In genomic region chr3:114308377-114308776, GRCh38 we compare ENCODE assay signal across 1 cellular context.
TF ChIP-seq lines count a peak whose summit lies in the region.

No MANE protein-coding gene starts in this region.

TF ChIP-seq in GM12878, 131 proteins besides CTCF, POLR2A, EP300 and RAD21 (continued from another document):
- TF ChIP-seq PRDM15 (CRISPR knock-in tag; IDR thresholded peaks at IDR 0.05) (no peak), MYC (IDR thresholded peaks at IDR 0.05; ENCODE audit: insufficient read depth, insufficient read length, insufficient replicate concordance, low read length, severe bottlenecking) (no peak), SKIL (IDR thresholded peaks at IDR 0.05; ENCODE audit: low read depth, poor library complexity, severe bottlenecking) (no peak), ETV6 (conservative IDR thresholded peaks at IDR 0.05 in 1 of 2, IDR thresholded peaks at IDR 0.05 in 1 of 2; ENCODE audit: borderline replicate concordance in 1 of 2, low read depth in 1 of 2) (no peak), ELK1 (IDR thresholded peaks at IDR 0.05; ENCODE audit: low read depth, low read length) (no peak), IRF5 (IDR thresholded peaks at IDR 0.05; ENCODE audit: borderline replicate concordance) (no peak), CEBPZ (IDR thresholded peaks at IDR 0.05; ENCODE audit: low read depth, low read length) (no peak)
